In the genomic region with DNA sequence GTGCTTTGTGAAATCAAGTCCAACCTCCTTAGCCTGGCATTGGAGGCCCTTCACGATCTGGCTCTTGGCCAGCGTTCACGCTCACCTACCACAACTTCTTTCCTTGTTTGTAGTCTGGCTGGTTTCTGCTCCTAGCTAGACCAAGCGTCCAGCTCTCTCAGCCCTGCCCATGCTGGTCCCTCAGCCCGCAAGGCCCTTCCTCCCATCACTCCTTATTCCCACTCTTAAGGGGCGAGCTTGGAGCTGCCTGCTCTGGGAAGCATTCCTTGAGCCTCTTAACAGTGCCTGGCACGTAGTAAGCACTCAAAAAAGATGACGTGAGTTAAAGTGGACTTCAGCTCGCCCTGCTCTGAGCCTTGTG, we compare ENCODE assay signal across 1 cellular context.
TF ChIP-seq lines count a peak whose summit lies in the region.

No MANE protein-coding gene starts in this region.

TF ChIP-seq in WTC11, 78 proteins besides CTCF, POLR2A, EP300 and RAD21 (continued from another document):
- TF ChIP-seq, protein P1, sequence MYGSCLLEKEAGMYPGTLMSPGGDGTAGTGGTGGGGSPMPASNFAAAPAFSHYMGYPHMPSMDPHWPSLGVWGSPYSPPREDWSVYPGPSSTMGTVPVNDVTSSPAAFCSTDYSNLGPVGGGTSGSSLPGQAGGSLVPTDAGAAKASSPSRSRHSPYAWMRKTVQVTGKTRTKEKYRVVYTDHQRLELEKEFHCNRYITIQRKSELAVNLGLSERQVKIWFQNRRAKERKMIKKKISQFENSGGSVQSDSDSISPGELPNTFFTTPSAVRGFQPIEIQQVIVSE (CRISPR knock-in tag; IDR thresholded peaks at IDR 0.05; ENCODE audit: borderline replicate concordance): no peak
- no peak for TF ChIP-seq MYBL2 (CRISPR knock-in tag; IDR thresholded peaks at IDR 0.05)
- TF ChIP-seq, protein P2, sequence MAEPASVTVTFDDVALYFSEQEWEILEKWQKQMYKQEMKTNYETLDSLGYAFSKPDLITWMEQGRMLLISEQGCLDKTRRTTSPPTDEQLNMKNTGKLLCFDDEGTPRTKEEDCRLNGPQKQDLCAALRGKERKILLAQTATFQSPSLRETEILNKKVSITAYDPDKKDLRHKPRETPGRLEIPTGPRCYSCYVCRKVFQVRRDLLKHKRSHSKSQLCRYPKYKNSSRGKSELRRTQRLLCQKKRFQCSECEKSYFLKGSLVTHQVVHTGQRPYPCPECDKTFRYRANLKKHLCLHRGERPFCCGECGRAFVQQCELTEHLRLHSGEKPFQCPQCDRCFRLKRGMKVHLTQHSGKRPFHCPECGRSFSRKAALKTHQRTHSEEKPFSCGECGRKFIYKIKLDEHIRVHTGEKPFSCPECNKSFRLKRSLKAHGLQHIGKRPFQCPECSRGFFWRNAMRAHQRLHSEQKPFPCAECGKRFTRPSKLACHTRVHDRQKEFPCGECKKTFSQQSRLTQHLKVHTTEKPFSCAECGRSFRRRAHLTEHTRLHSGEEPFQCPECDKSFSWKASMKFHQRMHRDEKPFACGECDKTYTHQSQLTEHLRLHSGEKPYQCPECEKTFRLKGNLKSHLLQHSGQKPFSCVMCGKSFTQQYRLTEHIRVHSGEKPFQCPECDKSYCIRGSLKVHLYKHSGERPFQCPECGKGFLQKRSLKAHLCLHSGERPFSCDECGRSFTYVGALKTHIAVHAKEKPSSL (CRISPR knock-in tag; conservative IDR thresholded peaks at IDR 0.05): no peak
- TF ChIP-seq, protein P3, sequence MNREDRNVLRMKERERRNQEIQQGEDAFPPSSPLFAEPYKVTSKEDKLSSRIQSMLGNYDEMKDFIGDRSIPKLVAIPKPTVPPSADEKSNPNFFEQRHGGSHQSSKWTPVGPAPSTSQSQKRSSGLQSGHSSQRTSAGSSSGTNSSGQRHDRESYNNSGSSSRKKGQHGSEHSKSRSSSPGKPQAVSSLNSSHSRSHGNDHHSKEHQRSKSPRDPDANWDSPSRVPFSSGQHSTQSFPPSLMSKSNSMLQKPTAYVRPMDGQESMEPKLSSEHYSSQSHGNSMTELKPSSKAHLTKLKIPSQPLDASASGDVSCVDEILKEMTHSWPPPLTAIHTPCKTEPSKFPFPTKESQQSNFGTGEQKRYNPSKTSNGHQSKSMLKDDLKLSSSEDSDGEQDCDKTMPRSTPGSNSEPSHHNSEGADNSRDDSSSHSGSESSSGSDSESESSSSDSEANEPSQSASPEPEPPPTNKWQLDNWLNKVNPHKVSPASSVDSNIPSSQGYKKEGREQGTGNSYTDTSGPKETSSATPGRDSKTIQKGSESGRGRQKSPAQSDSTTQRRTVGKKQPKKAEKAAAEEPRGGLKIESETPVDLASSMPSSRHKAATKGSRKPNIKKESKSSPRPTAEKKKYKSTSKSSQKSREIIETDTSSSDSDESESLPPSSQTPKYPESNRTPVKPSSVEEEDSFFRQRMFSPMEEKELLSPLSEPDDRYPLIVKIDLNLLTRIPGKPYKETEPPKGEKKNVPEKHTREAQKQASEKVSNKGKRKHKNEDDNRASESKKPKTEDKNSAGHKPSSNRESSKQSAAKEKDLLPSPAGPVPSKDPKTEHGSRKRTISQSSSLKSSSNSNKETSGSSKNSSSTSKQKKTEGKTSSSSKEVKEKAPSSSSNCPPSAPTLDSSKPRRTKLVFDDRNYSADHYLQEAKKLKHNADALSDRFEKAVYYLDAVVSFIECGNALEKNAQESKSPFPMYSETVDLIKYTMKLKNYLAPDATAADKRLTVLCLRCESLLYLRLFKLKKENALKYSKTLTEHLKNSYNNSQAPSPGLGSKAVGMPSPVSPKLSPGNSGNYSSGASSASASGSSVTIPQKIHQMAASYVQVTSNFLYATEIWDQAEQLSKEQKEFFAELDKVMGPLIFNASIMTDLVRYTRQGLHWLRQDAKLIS (CRISPR knock-in tag; IDR thresholded peaks at IDR 0.05; ENCODE audit: borderline replicate concordance): no peak
- TF ChIP-seq ESRRA (CRISPR knock-in tag; IDR thresholded peaks at IDR 0.05; ENCODE audit: borderline replicate concordance): no peak
- TF ChIP-seq ZBTB21 (CRISPR knock-in tag; IDR thresholded peaks at IDR 0.05; ENCODE audit: borderline replicate concordance): no peak
TF ChIP-seq in WTC11: peak in this region for 0.
